8 cellular contexts compared by ENCODE assay signal in the genomic region with DNA sequence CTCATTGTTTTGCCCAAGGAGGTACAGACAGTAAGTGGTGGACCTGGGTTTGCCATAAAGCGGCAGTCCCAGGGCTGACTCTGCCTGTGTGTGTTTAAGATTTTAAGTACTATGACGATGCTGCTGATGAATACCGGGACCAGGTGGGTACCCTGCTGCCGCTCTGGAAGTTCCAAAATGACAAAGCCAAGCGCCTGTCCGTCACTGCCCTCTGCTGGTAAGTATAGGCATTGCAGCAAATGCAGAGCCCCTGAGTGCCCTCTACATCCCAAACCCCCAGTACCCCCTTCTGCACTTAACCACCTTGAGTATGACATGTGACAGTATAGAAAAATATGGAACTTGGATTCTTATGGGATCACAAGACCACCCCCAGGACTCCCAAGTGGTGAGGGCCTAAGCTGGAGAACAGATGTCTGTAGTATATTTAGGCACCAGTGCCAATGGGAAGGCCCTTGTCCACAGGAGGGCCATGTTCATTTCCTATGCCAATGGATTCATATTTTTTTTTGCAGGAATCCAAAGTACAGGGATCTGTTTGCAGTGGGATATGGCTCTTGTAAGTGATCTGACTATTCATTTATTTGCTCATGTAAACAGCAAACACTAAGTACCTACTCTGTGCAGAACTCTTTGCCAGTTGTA. TPM values are rescaled to one million over a fixed set of nuclear protein-coding genes. Genes with fewer than 3 reads are reported as not detected.
A peak's percentile ranks its signal among the peaks of the same experiment; 100 is the strongest.
DNase-seq lines count a peak whose midpoint lies in the region; ATAC-seq and TF ChIP-seq lines count a peak whose summit lies in the region.

No MANE protein-coding gene starts in this region.

- no peak overlapping the region for H3K27ac Mint-ChIP-seq in activated T-cell treated with anti-CD3 and anti-CD28 coated beads, Interleukin-2, amount 50 U/mL, for 24 hours
- H3K27ac Mint-ChIP-seq in osteocyte (ENCODE audit: unreplicated experiment) = no peak overlapping the region

- ATAC-seq in HG02610 (IDR thresholded peaks at IDR 0.05; ENCODE audit: unreplicated experiment) (peak; percentile 68), GM19328 (IDR thresholded peaks at IDR 0.05; ENCODE audit: unreplicated experiment) (no peak)

- H3K4me1 Mint-ChIP-seq in activated T-cell treated with anti-CD3 and anti-CD28 coated beads, Interleukin-2, amount 50 U/mL, for 24 hours (ENCODE audit: low read depth) = peaks cover 14% of the 10 kb centered on the region
- H3K4me1 Mint-ChIP-seq in osteocyte (ENCODE audit: unreplicated experiment) = no peaks in the 10 kb centered on the region

- TF ChIP-seq CTCF in osteocyte (IDR thresholded peaks at IDR 0.05) (peak; percentile 98), tibial nerve (IDR thresholded peaks at IDR 0.05) (peak; percentile 90 to 97 (median 96))

- H3K27ac ChIP-seq in tibial nerve = peak overlapping the region in 3 of 4 donors; percentile 48 to 87 (median 85)

- H3K36me3 Mint-ChIP-seq in activated T-cell treated with anti-CD3 and anti-CD28 coated beads, Interleukin-2, amount 50 U/mL, for 24 hours (ENCODE audit: low read depth) = no peaks in the 10 kb centered on the region
- H3K36me3 Mint-ChIP-seq in osteocyte (ENCODE audit: unreplicated experiment) = no peaks in the 10 kb centered on the region

- TF ChIP-seq EP300 in tibial nerve (IDR thresholded peaks at IDR 0.05) = no peak

- no peak overlapping the region for H3K4me3 ChIP-seq in tibial nerve

- H3K9me3 Mint-ChIP-seq in activated T-cell treated with anti-CD3 and anti-CD28 coated beads, Interleukin-2, amount 50 U/mL, for 24 hours = no peaks in the 10 kb centered on the region
- no peaks in the 10 kb centered on the region for H3K9me3 Mint-ChIP-seq in osteocyte (ENCODE audit: unreplicated experiment)

- H3K27me3 Mint-ChIP-seq in activated T-cell treated with anti-CD3 and anti-CD28 coated beads, Interleukin-2, amount 50 U/mL, for 24 hours = peaks cover 7% of the 10 kb centered on the region
- H3K27me3 Mint-ChIP-seq in osteocyte (ENCODE audit: unreplicated experiment) = peaks cover 57% of the 10 kb centered on the region

- H3K4me1 ChIP-seq in tibial nerve = peaks cover 0 to 45% (median 20%) of the 10 kb centered on the region in 4 donors

- 0 to 10% methylated on average over 6 of the region's 6 CpGs for WGBS in tibial nerve, 2 donors

- H3K4me3 Mint-ChIP-seq in activated T-cell treated with anti-CD3 and anti-CD28 coated beads, Interleukin-2, amount 50 U/mL, for 24 hours = no peak overlapping the region
- H3K4me3 Mint-ChIP-seq in osteocyte (ENCODE audit: unreplicated experiment) = no peak overlapping the region

- H3K36me3 ChIP-seq in tibial nerve = no peaks in the 10 kb centered on the region

- no peak for TF ChIP-seq POLR2A in tibial nerve (IDR thresholded peaks at IDR 0.05)

- no peaks in the 10 kb centered on the region for H3K9me3 ChIP-seq in tibial nerve

- H3K27me3 ChIP-seq in tibial nerve = no peaks in the 10 kb centered on the region

- peak; percentile 59 for DNase-seq in COLO668 (lab: John Stamatoyannopoulos, UW; ENCODE audit: unreplicated experiment)
- peak; percentile 71 for DNase-seq in OCI-M1 (lab: John Stamatoyannopoulos, UW)
- DNase-seq in activated T-cell treated with anti-CD3 and anti-CD28 coated beads, Interleukin-2, amount 50 U/mL, for 24 hours = peak; percentile 85
- peak; percentile 38 for DNase-seq in fibroblast of peridontal ligament (ENCODE audit: extremely low read depth)
- DNase-seq in osteocyte (ENCODE audit: extremely low spot score, unreplicated experiment) = no peak
- DNase-seq in tibial nerve (ENCODE audit: low spot score in 2 of 2) = peak; percentile 40 to 68

RNA-seq across cellular contexts. Expression of a gene that starts 22.0 kb away (rescaled TPM):
- 0.86 and 1.0 TPM in 2 replicates for total RNA-seq in osteocyte
- total RNA-seq in tibial nerve = 10 to 100 TPM in 3 of 4 donors, 1 to 10 TPM in 1; 2.7 to 22.1 (median 16.3) TPM

RNA-seq across cellular contexts. Expression of a gene that starts 42.1 kb away (rescaled TPM):
- total RNA-seq in osteocyte (not detected in 2 replicates), tibial nerve (1 to 10 TPM in 1 of 4 donors, under 1 TPM in 2, not detected in 1; 0.42 to 3.9 (median 0.66) TPM)

RNA-seq across cellular contexts. Expression of a gene that starts 42.4 kb away (rescaled TPM):
- total RNA-seq in osteocyte (24.8 and 25.9 TPM in 2 replicates), tibial nerve (10 to 100 TPM in 3 of 4 donors, 1 to 10 TPM in 1; 8.5 to 15.6 (median 13.6) TPM)
